ENCODE assay signal across 18 cellular contexts in genomic region chr7:45585628-45586027, GRCh38. TPM values are rescaled to one million over a fixed set of nuclear protein-coding genes. Genes with fewer than 3 reads are reported as not detected.
"Had no signal": no experiment of that assay in that cellular context is flagged by ENCODE, and none has a peak within 500 bp of the region (broad histone marks: within the 10 kb centered on the region; RNA-seq: fewer than 3 reads in every experiment).

No MANE protein-coding gene starts in this region.

- H3K36me3 ChIP-seq: colonic mucosa, esophagus muscularis mucosa, gastrocnemius medialis, left ventricle myocardium inferior, lower lobe of right lung, right atrium auricular region, tibial artery, upper lobe of right lung had no signal

- H3K27ac Mint-ChIP-seq: memory B cell; natural killer cell treated with Interleukin-12 subunit alpha and Interleukin-12 subunit beta and Interleukin-15 and Interleukin-18, amount 100 ng/mL, for 72 hours; stimulated activated effector memory CD8-positive, alpha-beta T cell treated with anti-CD3 and anti-CD28 coated beads, Interleukin-12 subunit alpha, Interleukin-12 subunit beta, amount 100 ng/mL, for 72 hours had no signal

- H3K36me3 Mint-ChIP-seq: memory B cell; natural killer cell treated with Interleukin-12 subunit alpha and Interleukin-12 subunit beta and Interleukin-15 and Interleukin-18, amount 100 ng/mL, for 72 hours; stimulated activated effector memory CD8-positive, alpha-beta T cell treated with anti-CD3 and anti-CD28 coated beads, Interleukin-12 subunit alpha, Interleukin-12 subunit beta, amount 100 ng/mL, for 72 hours had no signal

- H2AFZ ChIP-seq: parathyroid adenoma had no signal

- H3K9ac ChIP-seq: parathyroid adenoma had no signal

- H3K4me1 Mint-ChIP-seq: memory B cell; stimulated activated effector memory CD8-positive, alpha-beta T cell treated with anti-CD3 and anti-CD28 coated beads, Interleukin-12 subunit alpha, Interleukin-12 subunit beta, amount 100 ng/mL, for 72 hours had no signal

- H3K4me3 Mint-ChIP-seq: memory B cell; natural killer cell treated with Interleukin-12 subunit alpha and Interleukin-12 subunit beta and Interleukin-15 and Interleukin-18, amount 100 ng/mL, for 72 hours; stimulated activated effector memory CD8-positive, alpha-beta T cell treated with anti-CD3 and anti-CD28 coated beads, Interleukin-12 subunit alpha, Interleukin-12 subunit beta, amount 100 ng/mL, for 72 hours had no signal

- DNase-seq: colonic mucosa; effector CD8-positive, alpha-beta T cell; gastrocnemius medialis; left cardiac atrium; left ventricle myocardium inferior; lower lobe of right lung; stimulated activated CD4-positive, alpha-beta T cell treated with anti-CD3 and anti-CD28 coated beads, Interleukin-4, amount 100 ng/mL, for 1 hour; stimulated activated CD8-positive, alpha-beta memory T cell treated with anti-CD3 and anti-CD28 coated beads, Interleukin-4, amount 100 ng/mL, for 48 hours; stimulated activated naive CD8-positive, alpha-beta T cell treated with anti-CD3 and anti-CD28 coated beads, Interleukin-15, Interleukin-2, amounts not matched to agents 100 U/mL and 50 U/mL, for 24 hours; upper lobe of right lung had no signal

- H3K9me3 ChIP-seq: colonic mucosa, esophagus muscularis mucosa, gastrocnemius medialis, left ventricle myocardium inferior, lower lobe of right lung, right atrium auricular region, tibial artery, upper lobe of right lung had no signal

- H3K27me3 Mint-ChIP-seq: natural killer cell treated with Interleukin-12 subunit alpha and Interleukin-12 subunit beta and Interleukin-15 and Interleukin-18, amount 100 ng/mL, for 72 hours had no signal

- H3K9me3 Mint-ChIP-seq: memory B cell; natural killer cell treated with Interleukin-12 subunit alpha and Interleukin-12 subunit beta and Interleukin-15 and Interleukin-18, amount 100 ng/mL, for 72 hours; stimulated activated effector memory CD8-positive, alpha-beta T cell treated with anti-CD3 and anti-CD28 coated beads, Interleukin-12 subunit alpha, Interleukin-12 subunit beta, amount 100 ng/mL, for 72 hours had no signal

- H3K4me2 ChIP-seq: smooth muscle cell had no signal

- H3K4me1 ChIP-seq: colonic mucosa, esophagus muscularis mucosa, gastrocnemius medialis, lower lobe of right lung, parathyroid adenoma, right atrium auricular region, upper lobe of right lung had no signal

- H3K27me3 ChIP-seq: colonic mucosa, gastrocnemius medialis, right atrium auricular region, upper lobe of right lung had no signal

- H3K27ac ChIP-seq: colonic mucosa, esophagus muscularis mucosa, gastrocnemius medialis, left ventricle myocardium inferior, lower lobe of right lung, parathyroid adenoma, right atrium auricular region, tibial artery, upper lobe of right lung had no signal

- H3K4me3 ChIP-seq: colonic mucosa, esophagus muscularis mucosa, gastrocnemius medialis, left ventricle myocardium inferior, lower lobe of right lung, right atrium auricular region, smooth muscle cell, tibial artery, upper lobe of right lung had no signal

RNA-seq across cellular contexts. Expression of gene ADCY1, which starts 11.5 kb away (rescaled TPM):
- polyA plus RNA-seq: smooth muscle cell had no signal
